Comparison of ENCODE assay signal across 23 cellular contexts in the genomic region with DNA sequence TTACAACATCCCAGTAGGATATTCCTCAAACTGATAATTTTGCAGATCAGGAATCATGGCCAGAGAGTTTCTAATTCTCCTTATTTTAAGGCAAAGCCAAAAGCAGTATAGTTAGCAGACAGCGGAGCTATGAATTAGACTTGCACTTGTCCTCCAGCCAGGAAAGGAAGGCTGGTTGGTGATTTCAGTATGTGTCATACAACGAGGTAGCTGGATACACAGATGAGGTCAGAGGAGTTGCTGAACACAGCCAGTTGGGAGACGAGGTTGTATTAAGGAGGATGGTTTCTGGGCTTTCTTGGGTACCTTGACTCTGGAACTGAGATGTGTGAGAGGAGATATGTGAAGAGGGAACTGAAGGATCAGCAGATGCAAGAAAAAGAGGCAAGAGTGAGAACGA.
"Had no signal": no experiment of that assay in that cellular context is flagged by ENCODE, and none has a peak within 500 bp of the region (broad histone marks: within the 10 kb centered on the region; RNA-seq: fewer than 3 reads in every experiment).

No MANE protein-coding gene starts in this region.

- H3K27ac ChIP-seq: coronary artery, esophagus squamous epithelium, gastroesophageal sphincter, heart left ventricle, lower lobe of right lung, sigmoid colon, spleen, thoracic aorta, upper lobe of left lung, WERI-Rb-1 had no signal

- H3K4me3 ChIP-seq: coronary artery, esophagus squamous epithelium, gastroesophageal sphincter, heart left ventricle, lower lobe of right lung, sigmoid colon, spleen, thoracic aorta, upper lobe of left lung had no signal

- ATAC-seq: activated CD8-positive, alpha-beta memory T cell treated with anti-CD3 and anti-CD28 coated beads, Interleukin-2, amount 10 ng/mL, durations not matched to agents 7 days and 5 days; activated CD8-positive, alpha-beta T cell treated with anti-CD3 and anti-CD28 coated beads for 36 hours; gastroesophageal sphincter; heart left ventricle; left lobe of liver; lower lobe of right lung; naive thymus-derived CD4-positive, alpha-beta T cell had no signal

- H3K9me3 ChIP-seq: sigmoid colon, thoracic aorta had no signal

- H3K36me3 ChIP-seq: esophagus squamous epithelium, gastroesophageal sphincter, heart left ventricle, lower lobe of right lung, sigmoid colon, spleen, thoracic aorta, upper lobe of left lung, WERI-Rb-1 had no signal

- DNase-seq: activated CD4-positive, alpha-beta T cell treated with anti-CD3 and anti-CD28 coated beads, Interleukin-2, amount 10 ng/mL, durations not matched to agents 7 days and 5 days; activated CD4-positive, CD25-positive, alpha-beta regulatory T cell treated with anti-CD3 and anti-CD28 coated beads, Interleukin-2, amount 50 U/mL, for 72 hours; activated CD8-positive, alpha-beta memory T cell treated with anti-CD3 and anti-CD28 coated beads, Interleukin-2, amount 10 ng/mL, durations not matched to agents 7 days and 5 days; activated CD8-positive, alpha-beta T cell treated with anti-CD3 and anti-CD28 coated beads for 36 hours; activated gamma-delta T cell; aorta; cerebellar nuclear complex; esophagus squamous epithelium; heart left ventricle; lower lobe of right lung; mesendoderm; naive thymus-derived CD4-positive, alpha-beta T cell; retina; sigmoid colon; spleen; stimulated activated CD4-positive, alpha-beta T cell treated with anti-CD3 and anti-CD28 coated beads, Interleukin-4, amount 100 ng/mL, for 1 hour; stimulated activated naive CD4-positive, alpha-beta T cell; upper lobe of left lung; WERI-Rb-1 had no signal

- H3K4me1 ChIP-seq: esophagus squamous epithelium, gastroesophageal sphincter, heart left ventricle, lower lobe of right lung, sigmoid colon, spleen, upper lobe of left lung had no signal

- H3K27me3 ChIP-seq: esophagus squamous epithelium, gastroesophageal sphincter, heart left ventricle, sigmoid colon, spleen, upper lobe of left lung had no signal
